In the genomic region with DNA sequence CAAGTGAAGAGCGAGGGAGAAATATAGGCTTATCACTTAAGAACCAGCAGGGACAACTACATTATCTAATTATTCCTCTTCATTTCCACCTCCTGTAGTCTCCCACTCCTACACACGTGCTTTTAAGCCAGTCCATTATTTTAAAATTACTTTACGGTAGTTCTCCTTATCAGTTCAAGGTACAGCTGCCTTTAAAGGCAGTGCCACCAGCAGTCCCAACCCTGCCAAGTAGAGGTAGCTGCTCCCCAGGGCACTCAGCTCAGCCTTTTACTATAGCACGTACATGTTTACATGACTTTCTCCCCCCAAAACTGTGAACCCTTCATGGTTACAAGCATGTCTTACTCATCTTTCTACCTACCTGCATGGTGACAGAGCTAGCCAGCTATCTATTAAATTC, we compare ENCODE assay signal across 24 cellular contexts.
"Had no signal": no experiment of that assay in that cellular context is flagged by ENCODE, and none has a peak within 500 bp of the region (broad histone marks: within the 10 kb centered on the region; RNA-seq: fewer than 3 reads in every experiment).

No MANE protein-coding gene starts in this region.

- DNase-seq: dorsolateral prefrontal cortex; effector CD4-positive, alpha-beta T cell; foreskin keratinocyte; heart left ventricle; hippocampal formation; left cardiac atrium; left lung; mesenchymal stem cell; midbrain; naive thymus-derived CD4-positive, alpha-beta T cell; posterior cingulate gyrus; psoas muscle; right cardiac atrium; stimulated activated CD4-positive, alpha-beta T cell treated with anti-CD3 and anti-CD28 coated beads, Interleukin-15, amount 100 ng/mL, for 24 hours; stimulated activated CD4-positive, alpha-beta T cell treated with anti-CD3 and anti-CD28 coated beads, Interleukin-2, amount 100 ng/mL, for 48 hours; stimulated activated naive B cell treated with anti-CD40 and anti-IgM and Interleukin-4, amounts not matched to agents 10 μg/mL and 1 μg/mL and 100 μg/mL, for 72 hours; transverse colon; upper lobe of right lung; uterus had no signal

- H3K27me3 Mint-ChIP-seq: stimulated activated naive CD8-positive, alpha-beta T cell treated with anti-CD3 and anti-CD28 coated beads, Interleukin-15, Interleukin-2, amounts not matched to agents 100 ng/mL and 50 ng/mL, for 24 hours had no signal

- H3K36me3 Mint-ChIP-seq: stimulated activated naive B cell treated with anti-CD40 and anti-IgM and Interleukin-4, amounts not matched to agents 10 μg/mL and 1 μg/mL and 100 μg/mL, for 72 hours had no signal

- ATAC-seq: esophagus mucosa; foreskin keratinocyte; gastroesophageal sphincter; heart left ventricle; left cardiac atrium; left lung; naive thymus-derived CD4-positive, alpha-beta T cell; psoas muscle; right cardiac atrium; stimulated activated naive B cell treated with anti-CD40 and anti-IgM and Interleukin-4, amounts not matched to agents 10 μg/mL and 1 μg/mL and 100 μg/mL, for 72 hours; upper lobe of right lung had no signal

- H3K27ac Mint-ChIP-seq: naive thymus-derived CD4-positive, alpha-beta T cell; nephron; neural progenitor cell; stimulated activated naive B cell treated with anti-CD40 and anti-IgM and Interleukin-4, amounts not matched to agents 10 μg/mL and 1 μg/mL and 100 μg/mL, for 72 hours; stimulated activated naive CD8-positive, alpha-beta T cell treated with anti-CD3 and anti-CD28 coated beads, Interleukin-15, Interleukin-2, amounts not matched to agents 100 ng/mL and 50 ng/mL, for 24 hours had no signal

- H3K4me1 Mint-ChIP-seq: naive thymus-derived CD4-positive, alpha-beta T cell; stimulated activated naive B cell treated with anti-CD40 and anti-IgM and Interleukin-4, amounts not matched to agents 10 μg/mL and 1 μg/mL and 100 μg/mL, for 72 hours had no signal

- H3K9me3 Mint-ChIP-seq: nephron; stimulated activated naive B cell treated with anti-CD40 and anti-IgM and Interleukin-4, amounts not matched to agents 10 μg/mL and 1 μg/mL and 100 μg/mL, for 72 hours; stimulated activated naive CD8-positive, alpha-beta T cell treated with anti-CD3 and anti-CD28 coated beads, Interleukin-15, Interleukin-2, amounts not matched to agents 100 ng/mL and 50 ng/mL, for 24 hours had no signal

- H3K4me3 Mint-ChIP-seq: naive thymus-derived CD4-positive, alpha-beta T cell; nephron; neural progenitor cell; stimulated activated naive B cell treated with anti-CD40 and anti-IgM and Interleukin-4, amounts not matched to agents 10 μg/mL and 1 μg/mL and 100 μg/mL, for 72 hours; stimulated activated naive CD8-positive, alpha-beta T cell treated with anti-CD3 and anti-CD28 coated beads, Interleukin-15, Interleukin-2, amounts not matched to agents 100 ng/mL and 50 ng/mL, for 24 hours had no signal
